8 cellular contexts compared by ENCODE assay signal in genomic region chr5:57175586-57175985, GRCh38. TPM values are rescaled to one million over a fixed set of nuclear protein-coding genes. Genes with fewer than 3 reads are reported as not detected.
DNase-seq lines count a peak whose midpoint lies in the region; ATAC-seq and TF ChIP-seq lines count a peak whose summit lies in the region.

No MANE protein-coding gene starts in this region.

- CTCF ChIA-PET in IMR-90 (lab: Yijun Ruan, JAX): interaction anchor here (0.6 kb wide), 1 partner anchor 13 kb away, joined by 4 read pairs; no protein-coding TSS in a partner anchor

- H2BK5ac ChIP-seq in IMR-90 (ENCODE audit: low read depth, low read length, poor library complexity, severe bottlenecking): peak overlapping the region; percentile 46

- peak overlapping the region; percentile 48 for H3K4me3 ChIP-seq in IMR-90 (ENCODE audit: insufficient read depth, low read depth, low read length)
- peak overlapping the region; percentile 71 for H3K4me3 ChIP-seq in iPS-11a (ENCODE audit: low read depth, low read length)

- no peak overlapping the region for H4K5ac ChIP-seq in IMR-90 (ENCODE audit: low read depth, low read length)

- no peak overlapping the region for H2AFZ ChIP-seq in IMR-90 (replicated peaks; ENCODE audit: low read length, poor library complexity)

- DNase-seq in EL (peak; percentile 30), IMR-90 (no peak), Ammon's horn (ENCODE audit: low spot score) (no peak), activated gamma-delta T cell (lab: John Stamatoyannopoulos, UW) (no peak)
- peak; percentile 64 for DNase-seq in activated naive CD4-positive, alpha-beta T cell treated with anti-CD3 and anti-CD28 coated beads, Interleukin-2, amount 50 U/mL, for 16 hours
- DNase-seq in stimulated activated CD4-positive, alpha-beta T cell treated with anti-CD3 and anti-CD28 coated beads, Interleukin-12 subunit alpha, Interleukin-12 subunit beta, amount 100 ng/mL, for 4 hours: peak; percentile 39

- dilution Hi-C loops in IMR-90 (cut with HindIII; ENCODE audit: low sequenced_read_pairs, unreplicated experiment): no loop called here

- no peaks in the 10 kb centered on the region for H3K9me3 ChIP-seq in IMR-90 (ENCODE audit: control insufficient read depth, insufficient read depth, low read length)

- H4K20me1 ChIP-seq in IMR-90 (ENCODE audit: insufficient read depth, low read length): peaks cover 59% of the 10 kb centered on the region

- H3K4me2 ChIP-seq in IMR-90 (ENCODE audit: low read depth, low read length): peak overlapping the region; percentile 97

- peaks cover 3% of the 10 kb centered on the region; the same call in 1 of the 2 replicates for H3K36me3 ChIP-seq in IMR-90 (ENCODE audit: control insufficient read depth, insufficient read depth, low read length)

- TSS peak; percentile 67 for BruUV-seq in IMR-90 (replicated peaks; lab: Mats Ljungman, UMichigan)

- H3K27me3 ChIP-seq in IMR-90 (ENCODE audit: control insufficient read depth, insufficient read depth, low read length): no peaks in the 10 kb centered on the region

- H4K8ac ChIP-seq in IMR-90 (ENCODE audit: low read depth in 2 of 2, low read length in 2 of 2): no peak overlapping the region

- H3K27ac ChIP-seq in IMR-90 (ENCODE audit: insufficient read depth, low read length): peak overlapping the region; percentile 32; the same call in 1 of the 2 replicates

- TF ChIP-seq RAD21 in IMR-90 (IDR thresholded peaks at IDR 0.05; ENCODE audit: low read length): no peak

- H3K79me1 ChIP-seq in IMR-90 (ENCODE audit: low read depth in 1 of 2, low read length in 2 of 2): peaks cover 4 to 27% of the 10 kb centered on the region in 2 experiments; a peak in 3 of 4 replicates

- H3K9ac ChIP-seq in IMR-90 (ENCODE audit: low read depth, low read length): peak overlapping the region; percentile 59

- H3K4me1 ChIP-seq in IMR-90 (ENCODE audit: control insufficient read depth, insufficient read depth, low read length): peaks cover 4% of the 10 kb centered on the region; the same call in 1 of the 2 replicates

- no peak overlapping the region for H2BK15ac ChIP-seq in IMR-90 (ENCODE audit: low read depth, low read length)

- no peak overlapping the region for H2AK9ac ChIP-seq in IMR-90 (replicated peaks; ENCODE audit: low read depth, low read length, poor library complexity)

- POLR2A ChIA-PET in IMR-90 (lab: Charles Lee; ENCODE audit: unreplicated experiment): no interaction called here

- ATAC-seq in IMR-90 (ENCODE audit: low read depth): no peak
- ATAC-seq in GM21390 (IDR thresholded peaks at IDR 0.05; ENCODE audit: unreplicated experiment): no peak

- TF ChIP-seq CTCF in IMR-90 (conservative IDR thresholded peaks at IDR 0.05; ENCODE audit: low read depth, low read length): no peak

- no peak overlapping the region for H3K18ac ChIP-seq in IMR-90 (ENCODE audit: low read depth, low read length)

- H2BK120ac ChIP-seq in IMR-90 (ENCODE audit: low read depth, low read length): no peak overlapping the region

- H3K23ac ChIP-seq in IMR-90 (ENCODE audit: low read depth, low read length): peak overlapping the region; percentile 51

- no peak overlapping the region for H2AK5ac ChIP-seq in IMR-90 (ENCODE audit: low read depth, low read length)

- in situ Hi-C loops in IMR-90 (cut with MboI; ENCODE audit: low sequenced_read_pairs): no loop called here

- H3K4ac ChIP-seq in IMR-90 (ENCODE audit: low read depth, low read length): no peak overlapping the region

- intact Hi-C loops in IMR-90 (cut with micrococcal nuclease): no loop called here

- no CpG with 5 or more reads among the region's 5 CpGs for WGBS in IMR-90 (ENCODE audit: extremely low coverage in 2 of 2, insufficient read length in 1 of 2), 2 experiments

- no peak overlapping the region for H4K91ac ChIP-seq in IMR-90 (ENCODE audit: insufficient read depth, low read depth, low read length)

- no peak overlapping the region; the same call in 1 of the 2 replicates for H3K14ac ChIP-seq in IMR-90 (replicated peaks; ENCODE audit: low read depth, low read length)

- TF ChIP-seq POLR2A in IMR-90 (IDR thresholded peaks at IDR 0.05; ENCODE audit: low read depth, low read length): no peak

- no peak overlapping the region for H2BK20ac ChIP-seq in IMR-90 (ENCODE audit: low read depth, low read length)

- peaks cover 3% of the 10 kb centered on the region; the same call in 1 of the 2 replicates for H3K9me1 ChIP-seq in IMR-90 (ENCODE audit: insufficient read depth, low read length)

- H3K56ac ChIP-seq in IMR-90 (ENCODE audit: extremely low read depth, insufficient read depth, low read length): no peak overlapping the region; the same call in 1 of the 2 replicates

TF ChIP-seq in IMR-90, 13 proteins besides CTCF, POLR2A, EP300 and RAD21:
- TF ChIP-seq MXI1 (IDR thresholded peaks at IDR 0.05; ENCODE audit: borderline replicate concordance, low read depth, low read length): no peak
- no peak for TF ChIP-seq RFX5 (IDR thresholded peaks at IDR 0.05; ENCODE audit: low read depth, low read length)
- TF ChIP-seq SMC3 (IDR thresholded peaks at IDR 0.05; ENCODE audit: low read depth, low read length): no peak
- TF ChIP-seq CEBPB (IDR thresholded peaks at IDR 0.05; ENCODE audit: low read depth, low read length): no peak
- no peak for TF ChIP-seq CHD1 (IDR thresholded peaks at IDR 0.05; ENCODE audit: low read depth, low read length)
- TF ChIP-seq NFE2L2 (IDR thresholded peaks at IDR 0.05; ENCODE audit: low read depth, low read length): no peak
- no peak for TF ChIP-seq MAFK (IDR thresholded peaks at IDR 0.05; ENCODE audit: low read depth, low read length)
- no peak for TF ChIP-seq MAZ (IDR thresholded peaks at IDR 0.05; ENCODE audit: borderline replicate concordance, low read depth, low read length)
- no peak for TF ChIP-seq USF2 (IDR thresholded peaks at IDR 0.05; ENCODE audit: low read depth, low read length)
- TF ChIP-seq BHLHE40 (IDR thresholded peaks at IDR 0.05; ENCODE audit: low read depth, low read length): no peak
- TF ChIP-seq FOS (IDR thresholded peaks at IDR 0.05; ENCODE audit: low read depth, low read length): no peak
- TF ChIP-seq ELK1 (IDR thresholded peaks at IDR 0.05; ENCODE audit: borderline replicate concordance, low read depth, low read length): no peak
- no peak for TF ChIP-seq RCOR1 (IDR thresholded peaks at IDR 0.05; ENCODE audit: insufficient replicate concordance, low read length)
TF ChIP-seq in IMR-90: peak in this region for 0.

RNA-seq across cellular contexts. Expression of gene GPBP1, which starts 1.7 kb away (rescaled TPM):
- 29.2 and 63.9 TPM in 2 replicates for total RNA-seq in IMR-90 (2012; rRNA removed)
- polyA plus RNA-seq in IMR-90 (2012; rRNA removed): 18.7 and 24.3 TPM in 2 replicates
- 1.5 and 3.1 TPM in 2 replicates for polyA plus RNA-seq in IMR-90 (2012; cell fraction: cytosol; rRNA removed)
- 1.7 and 29.8 TPM in 2 replicates for polyA plus RNA-seq in IMR-90 (2012; cell fraction: nucleus; rRNA removed; ENCODE audit: low replicate concordance)

Comparison
In these comparisons a context has a peak if more than half of its experiments do, and no peak if none do; other contexts are left out.
1. DNase-seq: peak in EL (single experiment), activated naive CD4-positive, alpha-beta T cell treated with anti-CD3 and anti-CD28 coated beads, Interleukin-2, amount 50 U/mL, for 16 hours (single experiment) and stimulated activated CD4-positive, alpha-beta T cell treated with anti-CD3 and anti-CD28 coated beads, Interleukin-12 subunit alpha, Interleukin-12 subunit beta, amount 100 ng/mL, for 4 hours (single experiment); none in IMR-90 (single experiment), Ammon's horn (single experiment) and activated gamma-delta T cell (single experiment).